In genomic region chr5:173751266-173751600, GRCh38 we compare ENCODE assay signal across 15 cellular contexts.
DNase-seq lines count a peak whose midpoint lies in the region; ATAC-seq, FAIRE-seq and TF ChIP-seq lines count a peak whose summit lies in the region.
"Had no signal": no experiment of that assay in that cellular context is flagged by ENCODE, and none has a peak within 500 bp of the region (broad histone marks: within the 10 kb centered on the region; RNA-seq: fewer than 3 reads in every experiment).

No MANE protein-coding gene starts in this region.

- in situ Hi-C loops in GM12878 (cut with MboI), result no loop called here

- ATAC-seq in GM18867 (IDR thresholded peaks at IDR 0.05; ENCODE audit: unreplicated experiment), result peak; percentile 73
- peak; percentile 36 for ATAC-seq in GM21447 (IDR thresholded peaks at IDR 0.05; ENCODE audit: unreplicated experiment)
- ATAC-seq in GM12878, result no peak; the same call in 2 of the 3 replicates
- peak; percentile 2 to 34 for ATAC-seq in stimulated activated naive B cell treated with anti-CD40 and anti-IgM and Interleukin-4, amounts not matched to agents 10 μg/mL and 1 μg/mL and 100 μg/mL, for 72 hours (replicated peaks)

- H3K27ac Mint-ChIP-seq in stimulated activated naive B cell treated with anti-CD40 and anti-IgM and Interleukin-4, amounts not matched to agents 10 μg/mL and 1 μg/mL and 100 μg/mL, for 72 hours, result peak overlapping the region; percentile 72
- H3K27ac Mint-ChIP-seq in T-helper 2 cell treated with Interferon-gamma antibody and Interleukin-4, amounts not matched to agents 5 μg/mL and 100 μg/mL, for 36 hours, result no peak overlapping the region

- CTCF ChIA-PET in GM12878 (lab: Yijun Ruan, JAX), result interaction anchor here (1.1 to 1.4 kb wide), 2 partner anchors 8 to 35 kb away, joined by 4 read pairs; no protein-coding TSS in a partner anchor

- H3K9ac ChIP-seq in GM12878 (ENCODE audit: control insufficient read depth, insufficient read depth, low read length) (no peak overlapping the region), kidney (ENCODE audit: low read length in 2 of 2) (no peak overlapping the region)
- H3K9ac ChIP-seq: GM23248, KMS-11 had no signal

- H3K79me2 ChIP-seq in GM12878 (ENCODE audit: control insufficient read depth, insufficient read depth, low read length), result no peaks in the 10 kb centered on the region

- intact Hi-C loops in GM12878 (cut with micrococcal nuclease; ENCODE audit: unreplicated experiment) (no loop called here), kidney (cut with DNase I) (no loop called here)

- H3K4me1 Mint-ChIP-seq in stimulated activated naive B cell treated with anti-CD40 and anti-IgM and Interleukin-4, amounts not matched to agents 10 μg/mL and 1 μg/mL and 100 μg/mL, for 72 hours, result peaks cover 16 to 21% of the 10 kb centered on the region in 2 donors
- H3K4me1 Mint-ChIP-seq in T-helper 2 cell treated with Interferon-gamma antibody and Interleukin-4, amounts not matched to agents 5 μg/mL and 100 μg/mL, for 36 hours (ENCODE audit: low read depth), result no peaks in the 10 kb centered on the region
- H3K4me1 Mint-ChIP-seq: CD4-positive, alpha-beta memory T cell had no signal

- H3K36me3 ChIP-seq in GM12878 (ENCODE audit: control insufficient read depth in 2 of 2, insufficient read depth in 2 of 2, low read length in 1 of 2) (no peaks in the 10 kb centered on the region), kidney (ENCODE audit: control insufficient read depth in 1 of 2, insufficient read depth in 2 of 2, low read length in 2 of 2) (no peaks in the 10 kb centered on the region)

- H3K4me3 Mint-ChIP-seq in stimulated activated naive B cell treated with anti-CD40 and anti-IgM and Interleukin-4, amounts not matched to agents 10 μg/mL and 1 μg/mL and 100 μg/mL, for 72 hours, result peak overlapping the region in 1 of 2 donors; percentile 5
- H3K4me3 Mint-ChIP-seq in T-helper 2 cell treated with Interferon-gamma antibody and Interleukin-4, amounts not matched to agents 5 μg/mL and 100 μg/mL, for 36 hours, result no peak overlapping the region
- H3K4me3 Mint-ChIP-seq: CD4-positive, alpha-beta memory T cell had no signal

- no peaks in the 10 kb centered on the region for H3K36me3 Mint-ChIP-seq in stimulated activated naive B cell treated with anti-CD40 and anti-IgM and Interleukin-4, amounts not matched to agents 10 μg/mL and 1 μg/mL and 100 μg/mL, for 72 hours
- no peaks in the 10 kb centered on the region for H3K36me3 Mint-ChIP-seq in T-helper 2 cell treated with Interferon-gamma antibody and Interleukin-4, amounts not matched to agents 5 μg/mL and 100 μg/mL, for 36 hours (ENCODE audit: low read depth)
- H3K36me3 Mint-ChIP-seq: CD4-positive, alpha-beta memory T cell had no signal

- DNase-seq in GM12878 (ENCODE audit: low read depth, low spot score), result no peak
- no peak for DNase-seq in stimulated activated naive B cell treated with anti-CD40 and anti-IgM and Interleukin-4, amounts not matched to agents 10 μg/mL and 1 μg/mL and 100 μg/mL, for 72 hours
- no peak for DNase-seq in T-helper 2 cell treated with Interferon-gamma antibody and Interleukin-4, amounts not matched to agents 5 μg/mL and 100 μg/mL, for 36 hours (ENCODE audit: low spot score)
- DNase-seq in kidney, result no peak
- DNase-seq in NCI-H1417 (lab: John Stamatoyannopoulos, UW), result no peak
- DNase-seq: ACHN; CD4-positive, alpha-beta memory T cell; GM23248; NCI-H1105 treated with DMSO at 0.1 percent for 48 hours; NCI-H2029; NCI-H2171 treated with DMSO at 0.1 percent for 48 hours; SIG-M5 had no signal

- no peak for TF ChIP-seq EP300 in GM12878 (IDR thresholded peaks at IDR 0.05; ENCODE audit: borderline replicate concordance in 1 of 2, control insufficient read depth in 1 of 2, low read depth in 2 of 2, low read length in 2 of 2)

- no peak for FAIRE-seq in GM12878 (lab: Jason Lieb, UNC)
- no peak for FAIRE-seq in kidney (lab: Jason Lieb, UNC)

- H3K27me3 Mint-ChIP-seq in stimulated activated naive B cell treated with anti-CD40 and anti-IgM and Interleukin-4, amounts not matched to agents 10 μg/mL and 1 μg/mL and 100 μg/mL, for 72 hours, result peaks cover 0 to 5% of the 10 kb centered on the region in 2 donors
- peaks cover 6% of the 10 kb centered on the region for H3K27me3 Mint-ChIP-seq in T-helper 2 cell treated with Interferon-gamma antibody and Interleukin-4, amounts not matched to agents 5 μg/mL and 100 μg/mL, for 36 hours (ENCODE audit: low read depth)

- H3K27ac ChIP-seq in GM12878 (ENCODE audit: control insufficient read depth, insufficient read depth), result no peak overlapping the region
- no peak overlapping the region for H3K27ac ChIP-seq in kidney (ENCODE audit: low read depth in 2 of 2, low read length in 2 of 2)
- H3K27ac ChIP-seq: GM23248, KMS-11 had no signal

- no peak for TF ChIP-seq RAD21 in GM12878 (IDR thresholded peaks at IDR 0.05; ENCODE audit: insufficient read depth, low read depth, low read length)

- SMC1A ChIA-PET in GM12878 (lab: Charles Lee; ENCODE audit: uncharacterized antibody, unreplicated experiment), result interaction anchor here (1.3 to 2.4 kb wide), 4 partner anchors 10 to 87 kb away, joined by 3 to 12 read pairs (median 4); no protein-coding TSS in a partner anchor

- TF ChIP-seq POLR2A in GM12878 (IDR thresholded peaks at IDR 0.05; ENCODE audit: low read depth, low read length), result no peak

- no peak for TF ChIP-seq CTCF in GM12878 (IDR thresholded peaks at IDR 0.05 in 2 of 3, conservative IDR thresholded peaks at IDR 0.05 in 1 of 3; ENCODE audit: control insufficient read depth in 2 of 3, extremely low read depth in 1 of 3, insufficient read depth in 1 of 3, low read depth in 3 of 3, low read length in 3 of 3)
- TF ChIP-seq CTCF in kidney (IDR thresholded peaks at IDR 0.05; ENCODE audit: borderline replicate concordance, extremely low read depth, insufficient read depth), result no peak

- no TSS peak for BruUV-seq in GM12878 (replicated peaks; lab: Mats Ljungman, UMichigan)

- peaks cover 0 to 3% of the 10 kb centered on the region in 2 donors for H3K9me3 Mint-ChIP-seq in stimulated activated naive B cell treated with anti-CD40 and anti-IgM and Interleukin-4, amounts not matched to agents 10 μg/mL and 1 μg/mL and 100 μg/mL, for 72 hours
- H3K9me3 Mint-ChIP-seq in T-helper 2 cell treated with Interferon-gamma antibody and Interleukin-4, amounts not matched to agents 5 μg/mL and 100 μg/mL, for 36 hours, result no peaks in the 10 kb centered on the region
- H3K9me3 Mint-ChIP-seq: CD4-positive, alpha-beta memory T cell had no signal

- no peaks in the 10 kb centered on the region for H3K9me3 ChIP-seq in GM12878 (replicated peaks; ENCODE audit: control insufficient read depth, insufficient read depth, low read length)
- H3K9me3 ChIP-seq in kidney (ENCODE audit: control insufficient read depth in 1 of 2, low read length in 2 of 2), result no peaks in the 10 kb centered on the region

- H3K4me3 ChIP-seq in GM12878 (no peak overlapping the region), kidney (ENCODE audit: low read length in 2 of 2) (no peak overlapping the region)
- H3K4me3 ChIP-seq: GM23248 had no signal

- peak overlapping the region; percentile 69 for H3K4me2 ChIP-seq in GM12878 (ENCODE audit: control insufficient read depth, insufficient read depth)

- H2AFZ ChIP-seq in GM12878 (ENCODE audit: control insufficient read depth, low read depth, low read length), result no peak overlapping the region; the same call in 1 of the 2 replicates
- H2AFZ ChIP-seq: GM23248 had no signal

- WGBS in GM12878 (ENCODE audit: insufficient coverage, insufficient replicate concordance, low lambda C conversion rate, missing lambda C conversion rate), result 22% methylated on average over 5 of the region's 5 CpGs

- H3K4me1 ChIP-seq in GM12878 (ENCODE audit: control insufficient read depth, insufficient read depth, low read length) (peaks cover 19% of the 10 kb centered on the region), kidney (ENCODE audit: control insufficient read depth in 1 of 2, insufficient read depth in 1 of 2, low read depth in 1 of 2, low read length in 2 of 2) (peaks cover 0 to 2% of the 10 kb centered on the region in 2 donors)

- H3K27me3 ChIP-seq in GM12878 (replicated peaks in 1 of 2; ENCODE audit: control insufficient read depth in 2 of 2, insufficient read depth in 2 of 2, low read length in 1 of 2), result no peaks in the 10 kb centered on the region

- RAD21 ChIA-PET in GM12878 (lab: Charles Lee; ENCODE audit: unreplicated experiment), result interaction anchor here (1.0 to 1.7 kb wide), 3 partner anchors 35 to 174 kb away, joined by 3 to 5 read pairs (median 3); no protein-coding TSS in a partner anchor

- H4K20me1 ChIP-seq in GM12878 (ENCODE audit: control insufficient read depth, insufficient read depth), result no peaks in the 10 kb centered on the region

- POLR2A ChIA-PET in GM12878 (lab: Charles Lee), result no interaction called here

TF ChIP-seq in GM12878, 131 proteins besides CTCF, POLR2A, EP300 and RAD21:
- no peak for TF ChIP-seq PBX3 (IDR thresholded peaks at IDR 0.05; ENCODE audit: insufficient replicate concordance, low read depth, low read length)
- TF ChIP-seq, protein P1, sequence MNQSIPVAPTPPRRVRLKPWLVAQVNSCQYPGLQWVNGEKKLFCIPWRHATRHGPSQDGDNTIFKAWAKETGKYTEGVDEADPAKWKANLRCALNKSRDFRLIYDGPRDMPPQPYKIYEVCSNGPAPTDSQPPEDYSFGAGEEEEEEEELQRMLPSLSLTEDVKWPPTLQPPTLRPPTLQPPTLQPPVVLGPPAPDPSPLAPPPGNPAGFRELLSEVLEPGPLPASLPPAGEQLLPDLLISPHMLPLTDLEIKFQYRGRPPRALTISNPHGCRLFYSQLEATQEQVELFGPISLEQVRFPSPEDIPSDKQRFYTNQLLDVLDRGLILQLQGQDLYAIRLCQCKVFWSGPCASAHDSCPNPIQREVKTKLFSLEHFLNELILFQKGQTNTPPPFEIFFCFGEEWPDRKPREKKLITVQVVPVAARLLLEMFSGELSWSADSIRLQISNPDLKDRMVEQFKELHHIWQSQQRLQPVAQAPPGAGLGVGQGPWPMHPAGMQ (IDR thresholded peaks at IDR 0.05; ENCODE audit: borderline replicate concordance), result no peak
